In genomic region chr1:28002600-28002999, GRCh38 we compare ENCODE assay signal across 8 cellular contexts.
"Had no signal": no experiment of that assay in that cellular context is flagged by ENCODE, and none has a peak within 500 bp of the region (broad histone marks: within the 10 kb centered on the region; RNA-seq: fewer than 3 reads in every experiment).

No MANE protein-coding gene starts in this region.

- FAIRE-seq: HepG2, HTR-8/SVneo had no signal

- H3K4me2 ChIP-seq: KMS-11 had no signal

- H3K9me3 Mint-ChIP-seq: IgD-negative memory B cell had no signal

- H3K9ac ChIP-seq: KMS-11 had no signal

- H3K27ac ChIP-seq: HL-60, KMS-11 had no signal

- H3K27me3 Mint-ChIP-seq: IgD-negative memory B cell had no signal

- DNase-seq: IMR-90, KBM-7, KG1 had no signal

- H3K27ac Mint-ChIP-seq: IgD-negative memory B cell had no signal

- H3K4me3 Mint-ChIP-seq: IgD-negative memory B cell had no signal

- ATAC-seq: HepG2 had no signal
